ENCODE assay signal across 8 cellular contexts in the genomic region with DNA sequence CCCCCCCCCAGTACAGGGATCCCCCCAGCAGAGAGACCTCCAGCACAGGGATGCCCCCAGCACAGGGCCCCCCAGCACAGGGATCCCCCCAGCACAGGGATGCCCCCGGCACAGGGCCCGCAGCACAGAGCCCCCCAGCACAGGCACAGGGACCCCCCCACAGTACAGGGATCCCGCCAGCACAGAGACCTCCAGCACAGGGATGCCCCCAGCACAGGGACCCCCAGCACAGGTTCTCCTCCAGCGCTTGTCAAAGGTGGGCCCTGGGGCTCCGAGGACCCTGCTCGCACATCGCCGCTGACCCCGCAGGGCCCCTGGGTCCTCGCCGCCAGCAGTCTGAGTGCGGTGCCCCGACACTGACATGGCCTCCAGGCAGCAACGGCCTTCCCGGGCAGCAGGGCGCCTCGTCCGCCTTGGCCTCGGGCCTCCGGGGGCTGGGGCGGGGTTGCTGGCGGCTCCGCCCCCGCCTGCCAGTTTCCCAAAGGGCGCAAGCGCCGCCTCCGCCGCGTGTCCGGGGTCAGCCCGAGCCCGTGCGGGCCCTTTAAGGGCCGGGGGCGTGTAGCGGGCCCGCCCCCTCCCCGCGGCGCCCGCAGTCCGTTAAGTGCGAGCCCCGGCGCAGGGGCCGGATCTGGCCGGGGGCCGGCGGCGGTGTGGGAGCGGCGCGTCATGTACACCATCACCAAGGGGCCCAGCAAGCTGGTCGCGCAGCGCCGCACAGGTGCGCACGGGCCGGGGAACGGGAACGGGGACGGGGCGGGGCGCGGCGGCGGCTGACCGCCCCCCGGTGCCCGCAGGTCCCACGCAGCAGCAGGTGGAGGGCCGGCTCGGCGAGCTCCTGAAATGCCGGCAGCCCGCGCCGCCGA. TPM values are rescaled to one million over a fixed set of nuclear protein-coding genes. Genes with fewer than 3 reads are reported as not detected.
DNase-seq lines count a peak whose midpoint lies in the region; TF ChIP-seq lines count a peak whose summit lies in the region.

A gene with protein sequence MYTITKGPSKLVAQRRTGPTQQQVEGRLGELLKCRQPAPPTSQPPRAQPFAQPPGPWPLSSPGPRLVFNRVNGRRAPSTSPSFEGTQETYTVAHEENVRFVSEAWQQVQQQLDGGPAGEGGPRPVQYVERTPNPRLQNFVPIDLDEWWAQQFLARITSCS (plus strand): TSS at position 503 of the 863 bp plus-strand sequence. CDS start 164 bp downstream, at position 667.

- intact Hi-C loops in breast epithelium (cut with DNase I; ENCODE audit: low total_unique reads) = no loop called here

- H3K4me1 ChIP-seq in breast epithelium (peaks cover 0 to 11% of the 10 kb centered on the region in 2 donors), skeletal muscle tissue (ENCODE audit: control insufficient read depth in 3 of 3, insufficient read depth in 3 of 3, low read length in 3 of 3) (peaks cover 36 to 52% (median 51%) of the 10 kb centered on the region in 3 donors)

- no peaks in the 10 kb centered on the region for H3K36me3 ChIP-seq in breast epithelium
- H3K36me3 ChIP-seq in skeletal muscle tissue (ENCODE audit: control insufficient read depth in 3 of 3, insufficient read depth in 3 of 3, low read length in 3 of 3) = peaks cover 0 to 7% (median 2%) of the 10 kb centered on the region in 3 donors

- peak within 1 kb of the TSS; percentile 84 to 99 (median 92) for H3K9ac ChIP-seq in skeletal muscle tissue (ENCODE audit: low read depth in 1 of 3, low read length in 3 of 3)

- TF ChIP-seq POLR2A in breast epithelium (IDR thresholded peaks at IDR 0.05) = peak; percentile 24

- no peak for TF ChIP-seq CTCF in breast epithelium (IDR thresholded peaks at IDR 0.05)

- H3K4me3 ChIP-seq in breast epithelium (peak within 1 kb of the TSS; percentile 65 to 94 (median 79)), skeletal muscle tissue (ENCODE audit: low read length in 3 of 3) (peak within 1 kb of the TSS; percentile 78 to 91 (median 82))

- CTCF ChIA-PET in HEK293T (lab: Yijun Ruan, JAX) = no interaction called here

- H3K9me3 ChIP-seq in breast epithelium (no peaks in the 10 kb centered on the region), skeletal muscle tissue (ENCODE audit: control insufficient read depth in 3 of 3, low read length in 3 of 3) (no peaks in the 10 kb centered on the region)

- H3K27ac ChIP-seq in breast epithelium = peak within 1 kb of the TSS; percentile 75 to 88
- H3K27ac ChIP-seq in skeletal muscle tissue (ENCODE audit: low read depth, low read length) = peak within 1 kb of the TSS; percentile 83

- H3K27me3 ChIP-seq in breast epithelium (no peaks in the 10 kb centered on the region), skeletal muscle tissue (ENCODE audit: control insufficient read depth in 3 of 3, insufficient read depth in 3 of 3, low read length in 3 of 3) (no peaks in the 10 kb centered on the region)

- DNase-seq in GM03348 (ENCODE audit: low spot score) (peak; percentile 95), HEK293T (ENCODE audit: extremely low spot score) (peak; percentile 79), NCI-H146 treated with DMSO at 0.1 percent for 48 hours (lab: John Stamatoyannopoulos, UW; ENCODE audit: unreplicated experiment) (peak; percentile 68), UCSD-AML1 (lab: John Stamatoyannopoulos, UW; ENCODE audit: unreplicated experiment) (peak; percentile 91), breast epithelium (ENCODE audit: low spot score in 2 of 2) (no peak), iPS-NIHi11 (ENCODE audit: low spot score) (peak; percentile 93), cerebellar nuclear complex (lab: John Stamatoyannopoulos, UW) (no peak)

- POLR2A ChIA-PET in HEK293T (lab: Yijun Ruan, JAX) = interaction anchor here (0.5 kb wide), 1 partner anchor 48 kb away, joined by 3 read pairs; no protein-coding TSS in a partner anchor

TF ChIP-seq in HEK293T, 16 proteins besides CTCF, POLR2A, EP300 and RAD21:
- no peak for TF ChIP-seq ARNT (IDR thresholded peaks at IDR 0.05)
- TF ChIP-seq FOXK2 (IDR thresholded peaks at IDR 0.05) = no peak
- no peak for TF ChIP-seq LEF1 (IDR thresholded peaks at IDR 0.05; ENCODE audit: borderline replicate concordance)
- TF ChIP-seq ELF4 (IDR thresholded peaks at IDR 0.05) = no peak
- no peak for TF ChIP-seq ZNF384 (IDR thresholded peaks at IDR 0.05)
- TF ChIP-seq NFRKB (IDR thresholded peaks at IDR 0.05) = no peak
- no peak for TF ChIP-seq TARDBP (IDR thresholded peaks at IDR 0.05)
- no peak; the same call in 1 of the 2 replicates for TF ChIP-seq L3MBTL2 (conservative IDR thresholded peaks at IDR 0.05)

RNA-seq across cellular contexts. Expression of the gene that starts here (rescaled TPM):
- total RNA-seq in breast epithelium (10 to 100 TPM; 26.8 to 39.7 (median 34.9) TPM), skeletal muscle tissue (20.4 TPM)

Comparison
In these comparisons a context has a peak if more than half of its experiments do, and no peak if none do; other contexts are left out.
1. DNase-seq: peak in GM03348 (single experiment), HEK293T (single experiment), NCI-H146 treated with DMSO at 0.1 percent for 48 hours (single experiment), UCSD-AML1 (single experiment) and iPS-NIHi11 (single experiment); none in breast epithelium (0 of 2) and cerebellar nuclear complex (0 of 2).